Comparison of ENCODE assay signal across 2 cellular contexts in the genomic region with DNA sequence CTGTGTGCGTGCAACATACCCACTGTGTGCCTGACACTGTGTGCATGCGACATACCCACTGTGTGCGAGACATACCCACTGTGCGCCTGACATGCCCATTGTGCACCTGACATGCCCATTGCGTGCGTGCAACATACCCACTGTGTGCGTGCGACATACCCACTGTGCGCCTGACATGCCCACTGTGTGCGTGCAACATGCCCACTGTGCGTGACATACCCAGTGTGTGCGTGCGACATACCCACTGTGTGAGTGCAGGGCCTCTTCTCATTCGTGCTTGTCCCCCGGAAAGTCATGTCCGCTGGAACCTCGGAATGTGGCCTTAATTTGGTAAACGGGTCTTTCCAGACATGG.
TF ChIP-seq lines count a peak whose summit lies in the region.

No MANE protein-coding gene starts in this region.

TF ChIP-seq in HEK293, 187 proteins besides CTCF, POLR2A, EP300 and RAD21:
- TF ChIP-seq KLF17 (tag by site-specific recombination; IDR thresholded peaks at IDR 0.05) (0 out of 2 replicates have a peak, but pooled peaks have one; percentile 1), KLF1 (tag by site-specific recombination; IDR thresholded peaks at IDR 0.05) (peak; percentile 3; the same call in 1 of the 2 replicates), ZBTB26 (tag by site-specific recombination; optimal IDR thresholded peaks at IDR 0.05) (peak; percentile 1)
- TF ChIP-seq, protein P1, sequence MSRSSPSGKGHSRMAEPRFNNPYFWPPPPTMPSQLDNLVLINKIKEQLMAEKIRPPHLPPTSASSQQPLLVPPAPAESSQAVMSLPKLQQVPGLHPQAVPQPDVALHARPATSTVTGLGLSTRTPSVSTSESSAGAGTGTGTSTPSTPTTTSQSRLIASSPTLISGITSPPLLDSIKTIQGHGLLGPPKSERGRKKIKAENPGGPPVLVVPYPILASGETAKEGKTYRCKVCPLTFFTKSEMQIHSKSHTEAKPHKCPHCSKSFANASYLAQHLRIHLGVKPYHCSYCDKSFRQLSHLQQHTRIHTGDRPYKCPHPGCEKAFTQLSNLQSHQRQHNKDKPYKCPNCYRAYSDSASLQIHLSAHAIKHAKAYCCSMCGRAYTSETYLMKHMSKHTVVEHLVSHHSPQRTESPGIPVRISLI (tag by site-specific recombination; IDR thresholded peaks at IDR 0.05), result no peak

TF ChIP-seq in H1, 55 proteins besides CTCF, POLR2A, EP300 and RAD21:
- no peak for TF ChIP-seq CEBPB (IDR thresholded peaks at IDR 0.05; ENCODE audit: low read depth, low read length)
- TF ChIP-seq JUND (IDR thresholded peaks at IDR 0.05; ENCODE audit: low read length), result no peak
- no peak for TF ChIP-seq RNF2 (IDR thresholded peaks at IDR 0.05; ENCODE audit: borderline replicate concordance, low read depth, low read length, missing control alignments, poor library complexity, severe bottlenecking)
- no peak for TF ChIP-seq BCL11A (IDR thresholded peaks at IDR 0.05; ENCODE audit: low read depth in 2 of 2, low read length in 2 of 2)
- no peak for TF ChIP-seq ASH2L (IDR thresholded peaks at IDR 0.05; ENCODE audit: low read length)
- TF ChIP-seq TBP (IDR thresholded peaks at IDR 0.05; ENCODE audit: low read depth, low read length), result no peak
- no peak for TF ChIP-seq MAX (IDR thresholded peaks at IDR 0.05)
